Comparison of ENCODE assay signal across 27 cellular contexts in genomic region chr6:97074785-97075184, GRCh38.
"Had no signal": no experiment of that assay in that cellular context is flagged by ENCODE, and none has a peak within 500 bp of the region (broad histone marks: within the 10 kb centered on the region; RNA-seq: fewer than 3 reads in every experiment).

No MANE protein-coding gene starts in this region.

- H3K27me3 ChIP-seq: stomach, suprapubic skin, testis, thyroid gland, tibial artery, tibial nerve, transverse colon, upper lobe of left lung, uterus, vagina had no signal

- DNase-seq: stimulated activated CD4-positive, alpha-beta T cell treated with anti-CD3 and anti-CD28 coated beads, Interleukin-2, amount 100 ng/mL, for 48 hours; stimulated activated CD4-positive, alpha-beta T cell treated with anti-CD3 and anti-CD28 coated beads, Interleukin-4, amount 100 ng/mL, for 1 hour; stimulated activated CD4-positive, alpha-beta T cell treated with anti-CD3 and anti-CD28 coated beads, Interleukin-4, amount 100 ng/mL, for 24 hours; stimulated activated CD4-positive, alpha-beta T cell treated with anti-CD3 and anti-CD28 coated beads, Interleukin-4, amount 100 ng/mL, for 4 hours; stimulated activated CD8-positive, alpha-beta memory T cell treated with anti-CD3 and anti-CD28 coated beads, Interleukin-4, amount 100 ng/mL, for 48 hours; stimulated activated naive B cell treated with anti-CD40 and anti-IgM and Interleukin-4, amounts not matched to agents 10 μg/mL and 1 μg/mL and 100 μg/mL, for 72 hours; stimulated activated naive CD4-positive, alpha-beta T cell; stimulated activated naive CD4-positive, alpha-beta T cell treated with Interleukin-2 at 50 U/mL for 16 hours; stimulated activated naive CD8-positive, alpha-beta T cell treated with anti-CD3 and anti-CD28 coated beads, Interleukin-15, amount 100 ng/mL, for 72 hours; stimulated activated naive CD8-positive, alpha-beta T cell treated with anti-CD3 and anti-CD28 coated beads, Interleukin-15, Interleukin-2, amounts not matched to agents 100 U/mL and 50 U/mL, for 24 hours; stomach; substantia nigra; testis; thyroid gland; tibial artery; transverse colon; trophoblast cell; upper lobe of left lung; upper lobe of right lung; uterus had no signal

- H3K9me3 ChIP-seq: stomach, suprapubic skin, testis, thoracic aorta, thyroid gland, tibial artery, tibial nerve, transverse colon, upper lobe of left lung, upper lobe of right lung, uterus, vagina had no signal

- FAIRE-seq: urothelium cell line had no signal

- H3K4me1 ChIP-seq: stomach, suprapubic skin, testis, thyroid gland, tibial artery, tibial nerve, transverse colon, upper lobe of left lung, upper lobe of right lung, uterus, vagina had no signal

- H3K36me3 ChIP-seq: stomach, suprapubic skin, thoracic aorta, thyroid gland, tibial artery, tibial nerve, transverse colon, upper lobe of left lung, upper lobe of right lung, uterus, vagina had no signal

- H3K27ac ChIP-seq: stomach, suprapubic skin, testis, thoracic aorta, thyroid gland, tibial artery, tibial nerve, transverse colon, upper lobe of left lung, upper lobe of right lung, uterus, vagina had no signal

- ATAC-seq: stimulated activated effector memory CD8-positive, alpha-beta T cell treated with anti-CD3 and anti-CD28 coated beads, Interleukin-12 subunit alpha, Interleukin-12 subunit beta, amount 100 ng/mL, for 72 hours; stimulated activated memory B cell treated with anti-CD40 and anti-IgM and Interleukin-4, amounts not matched to agents 10 μg/mL and 1 μg/mL and 100 μg/mL, for 72 hours; stimulated activated naive B cell treated with anti-CD40 and anti-IgM and Interleukin-4, amounts not matched to agents 10 μg/mL and 1 μg/mL and 100 μg/mL, for 72 hours; stimulated activated naive CD8-positive, alpha-beta T cell treated with anti-CD3 and anti-CD28 coated beads, Interleukin-15, amount 100 ng/mL, for 72 hours; stimulated activated naive CD8-positive, alpha-beta T cell treated with anti-CD3 and anti-CD28 coated beads, Interleukin-15, Interleukin-2, amounts not matched to agents 100 U/mL and 50 U/mL, for 24 hours; upper lobe of right lung had no signal

- H3K4me3 ChIP-seq: stomach, suprapubic skin, testis, thoracic aorta, thyroid gland, tibial artery, tibial nerve, transverse colon, upper lobe of left lung, upper lobe of right lung, uterus, vagina had no signal
